25 cellular contexts compared by ENCODE assay signal in the genomic region with DNA sequence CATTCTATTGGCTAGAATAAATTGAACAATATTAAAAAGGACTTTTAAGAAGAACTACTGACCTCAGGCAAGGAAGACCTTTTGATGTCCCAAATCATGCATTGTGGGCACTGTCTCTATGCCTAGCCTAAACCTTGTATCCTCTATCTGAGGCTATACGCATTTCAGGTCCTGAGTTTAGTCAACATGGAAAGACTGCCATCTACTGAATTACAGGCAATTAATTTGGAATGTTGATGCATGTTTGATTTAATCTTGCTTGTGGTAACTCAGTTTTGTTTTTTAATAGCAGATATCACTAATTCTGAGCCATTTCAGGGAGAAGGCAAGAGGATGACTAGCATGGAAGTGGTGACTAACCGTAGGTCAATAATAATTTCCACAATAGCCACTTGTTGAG.
"Had no signal": no experiment of that assay in that cellular context is flagged by ENCODE, and none has a peak within 500 bp of the region (broad histone marks: within the 10 kb centered on the region; RNA-seq: fewer than 3 reads in every experiment).

No MANE protein-coding gene starts in this region.

- DNase-seq: activated CD4-positive, alpha-beta memory T cell treated with anti-CD3 and anti-CD28 coated beads for 36 hours; activated CD4-positive, alpha-beta T cell treated with anti-CD3 and anti-CD28 coated beads for 36 hours; activated naive CD4-positive, alpha-beta T cell treated with Interleukin-2 at 50 U/mL for 16 hours; activated naive CD8-positive, alpha-beta T cell treated with anti-CD3 and anti-CD28 coated beads, Interleukin-2, amount 10 ng/mL, durations not matched to agents 7 days and 5 days; activated T-cell treated with anti-CD3 and anti-CD28 coated beads, Interleukin-2, amount 50 U/mL, for 1 hour; body of pancreas; caudate nucleus; dorsolateral prefrontal cortex; erythroblast; foreskin melanocyte; glutamatergic neuron; hippocampal formation; nucleus accumbens; posterior cingulate gyrus; sigmoid colon; spleen; stimulated activated CD4-positive, alpha-beta T cell treated with anti-CD3 and anti-CD28 coated beads, Interleukin-4, amount 100 ng/mL, for 4 hours; stimulated activated naive B cell treated with anti-CD40 and anti-IgM and Interleukin-4, amounts not matched to agents 10 μg/mL and 1 μg/mL and 100 μg/mL, for 72 hours had no signal

- H3K4me1 ChIP-seq: body of pancreas, sigmoid colon, spleen had no signal

- FAIRE-seq: colon, islet of Langerhans, TTC549 had no signal

- H3K4me3 ChIP-seq: body of pancreas, dorsolateral prefrontal cortex, lung, sigmoid colon, spleen had no signal

- ATAC-seq: activated CD4-positive, alpha-beta T cell treated with anti-CD3 and anti-CD28 coated beads for 36 hours; activated T-helper 17 cell treated with anti-CD3 and anti-CD28 coated beads, Interleukin-2, amount 50 U/mL, for 72 hours; body of pancreas; natural killer cell treated with Interleukin-12 subunit alpha and Interleukin-12 subunit beta and Interleukin-15 and Interleukin-18, amount 100 ng/mL, for 72 hours; stimulated activated naive B cell treated with anti-CD40 and anti-IgM and Interleukin-4, amounts not matched to agents 10 μg/mL and 1 μg/mL and 100 μg/mL, for 72 hours; WTC11 had no signal

- H3K27ac ChIP-seq: body of pancreas, dorsolateral prefrontal cortex, sigmoid colon, spleen had no signal

- H3K9me3 ChIP-seq: body of pancreas, sigmoid colon had no signal

- H3K27me3 ChIP-seq: body of pancreas, dorsolateral prefrontal cortex, sigmoid colon, spleen had no signal

- H3K36me3 ChIP-seq: sigmoid colon, spleen had no signal
